In the genomic region with DNA sequence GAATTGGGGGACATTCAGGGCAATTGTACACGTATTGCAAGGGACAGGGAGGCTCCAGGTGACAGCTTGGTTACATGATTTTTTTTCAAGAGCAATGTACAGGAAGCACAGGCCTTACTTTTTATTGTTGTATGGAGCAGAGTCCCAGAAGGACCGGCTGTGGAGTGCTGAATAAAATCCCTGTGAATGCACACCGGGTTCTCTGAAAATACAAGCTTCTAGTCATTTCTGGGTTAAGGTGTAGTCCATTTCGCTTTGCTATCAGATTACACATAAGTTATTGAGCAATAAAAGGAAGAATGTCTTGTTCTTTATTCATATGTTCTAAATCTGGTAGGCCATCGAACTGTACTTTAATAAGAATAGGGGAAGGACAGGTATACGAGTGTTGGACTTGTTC, we compare ENCODE assay signal across 14 cellular contexts. TPM values are rescaled to one million over a fixed set of nuclear protein-coding genes. Genes with fewer than 3 reads are reported as not detected.
"Had no signal": no experiment of that assay in that cellular context is flagged by ENCODE, and none has a peak within 500 bp of the region (broad histone marks: within the 10 kb centered on the region; RNA-seq: fewer than 3 reads in every experiment).

No MANE protein-coding gene starts in this region.

- H3K4me1 ChIP-seq: upper lobe of right lung had no signal

- H3K4me3 ChIP-seq: upper lobe of right lung had no signal

- H3K27ac ChIP-seq: upper lobe of right lung had no signal

- H3K36me3 ChIP-seq: ascending aorta, upper lobe of right lung had no signal

- DNase-seq: activated CD4-positive, alpha-beta T cell treated with anti-CD3 and anti-CD28 coated beads, Interleukin-2, amount 50 U/mL, for 48 hours; activated CD4-positive, CD25-positive, alpha-beta regulatory T cell treated with anti-CD3 and anti-CD28 coated beads, Interleukin-2, amount 50 U/mL, for 72 hours; activated CD8-positive, alpha-beta memory T cell treated with anti-CD3 and anti-CD28 coated beads, Interleukin-2, amount 10 ng/mL, durations not matched to agents 7 days and 5 days; activated gamma-delta T cell treated with Interleukin-2 at 50 U/mL for 16 hours; activated T-cell treated with anti-CD3 and anti-CD28 coated beads, Interleukin-2, amount 50 U/mL, for 48 hours; cortex of kidney; effector CD8-positive, alpha-beta T cell; mammary epithelial cell; stimulated activated CD4-positive, alpha-beta T cell treated with anti-CD3 and anti-CD28 coated beads, Interleukin-12 subunit alpha, Interleukin-12 subunit beta, amount 100 ng/mL, for 4 hours; stimulated activated naive CD4-positive, alpha-beta T cell; substantia nigra; T-helper 2 cell; upper lobe of right lung had no signal

- H3K9me3 ChIP-seq: ascending aorta, upper lobe of right lung had no signal

- H3K27me3 ChIP-seq: ascending aorta, upper lobe of right lung had no signal

RNA-seq across cellular contexts. Expression of a gene that starts 52.2 kb away (rescaled TPM):
- polyA plus RNA-seq: mammary epithelial cell had no signal
